In the genomic region with DNA sequence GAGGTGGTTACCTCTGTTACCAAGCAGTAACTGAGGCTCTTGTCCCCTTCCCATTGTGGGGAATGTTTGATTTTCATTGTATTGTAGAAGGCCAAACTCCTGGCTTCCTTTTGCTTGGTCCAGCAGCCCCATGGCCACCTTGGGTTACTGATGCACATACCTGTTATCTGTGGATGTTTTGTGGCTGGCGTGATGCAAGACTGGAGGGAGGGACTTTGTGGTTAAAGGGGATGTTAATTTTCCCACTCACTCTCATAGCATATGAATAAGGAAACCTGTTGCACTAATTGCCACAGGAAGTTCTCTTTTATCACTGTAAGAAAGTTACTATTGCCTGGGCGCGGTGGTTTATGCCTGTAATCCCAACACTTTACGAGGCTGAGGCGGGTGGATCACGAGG, we compare ENCODE assay signal across 28 cellular contexts.
"Had no signal": no experiment of that assay in that cellular context is flagged by ENCODE, and none has a peak within 500 bp of the region (broad histone marks: within the 10 kb centered on the region; RNA-seq: fewer than 3 reads in every experiment).

No MANE protein-coding gene starts in this region.

- H3K4me3 Mint-ChIP-seq: immature natural killer cell; natural killer cell treated with Interleukin-12 subunit alpha and Interleukin-12 subunit beta and Interleukin-15 and Interleukin-18, amount 100 ng/mL, for 72 hours; neural progenitor cell; stimulated activated naive CD8-positive, alpha-beta T cell treated with anti-CD3 and anti-CD28 coated beads, Interleukin-15, amount 100 ng/mL, for 72 hours had no signal

- H3K36me3 Mint-ChIP-seq: immature natural killer cell; natural killer cell treated with Interleukin-12 subunit alpha and Interleukin-12 subunit beta and Interleukin-15 and Interleukin-18, amount 100 ng/mL, for 72 hours; neural progenitor cell had no signal

- H3K9ac ChIP-seq: neural progenitor cell had no signal

- DNase-seq: dermis blood vessel endothelial cell; effector memory CD4-positive, alpha-beta T cell; foreskin melanocyte; glutamatergic neuron; heart right ventricle; hypothalamus; immature natural killer cell; islet precursor cell; left ventricle myocardium superior; lower lobe of right lung; stimulated activated CD4-positive, alpha-beta T cell treated with anti-CD3 and anti-CD28 coated beads, Interleukin-12 subunit alpha, Interleukin-12 subunit beta, amount 100 ng/mL, for 4 hours; stimulated activated CD4-positive, alpha-beta T cell treated with anti-CD3 and anti-CD28 coated beads, Interleukin-1b, Interleukin-23, amount 100 ng/mL, for 48 hours; stimulated activated CD4-positive, alpha-beta T cell treated with anti-CD3 and anti-CD28 coated beads, Interleukin-4, amount 100 ng/mL, for 1 hour; stimulated activated CD8-positive, alpha-beta memory T cell treated with anti-CD3 and anti-CD28 coated beads, Interleukin-4, amount 100 ng/mL, for 48 hours; stimulated activated naive CD4-positive, alpha-beta T cell; stimulated activated naive CD8-positive, alpha-beta T cell treated with anti-CD3 and anti-CD28 coated beads, Interleukin-15, amount 100 ng/mL, for 72 hours; thyroid gland; trophoblast cell had no signal

- H3K4me1 Mint-ChIP-seq: immature natural killer cell; neural progenitor cell; stimulated activated naive CD8-positive, alpha-beta T cell treated with anti-CD3 and anti-CD28 coated beads, Interleukin-15, amount 100 ng/mL, for 72 hours had no signal

- H3K4me3 ChIP-seq: coronary artery, esophagus muscularis mucosa, heart right ventricle, lower lobe of right lung, neural progenitor cell, prostate gland, right atrium auricular region, smooth muscle cell, suprapubic skin, thyroid gland, vagina had no signal

- ATAC-seq: heart right ventricle; left ventricle myocardium superior; lower lobe of right lung; natural killer cell treated with Interleukin-12 subunit alpha and Interleukin-12 subunit beta and Interleukin-15 and Interleukin-18, amount 100 ng/mL, for 72 hours; sciatic nerve; stimulated activated naive CD8-positive, alpha-beta T cell treated with anti-CD3 and anti-CD28 coated beads, Interleukin-15, amount 100 ng/mL, for 72 hours had no signal

- H3K4me2 ChIP-seq: neural progenitor cell, smooth muscle cell had no signal

- H3K9me3 ChIP-seq: esophagus muscularis mucosa, heart right ventricle, lower lobe of right lung, prostate gland, right atrium auricular region, suprapubic skin, thyroid gland, vagina had no signal

- H3K4me1 ChIP-seq: esophagus muscularis mucosa, heart right ventricle, lower lobe of right lung, prostate gland, right atrium auricular region, suprapubic skin, thyroid gland, vagina had no signal

- H2AFZ ChIP-seq: neural progenitor cell had no signal

- H3K9me3 Mint-ChIP-seq: natural killer cell treated with Interleukin-12 subunit alpha and Interleukin-12 subunit beta and Interleukin-15 and Interleukin-18, amount 100 ng/mL, for 72 hours; neural progenitor cell had no signal

- H3K27ac Mint-ChIP-seq: immature natural killer cell; natural killer cell treated with Interleukin-12 subunit alpha and Interleukin-12 subunit beta and Interleukin-15 and Interleukin-18, amount 100 ng/mL, for 72 hours; neural progenitor cell; stimulated activated naive CD8-positive, alpha-beta T cell treated with anti-CD3 and anti-CD28 coated beads, Interleukin-15, amount 100 ng/mL, for 72 hours had no signal

- H3K36me3 ChIP-seq: esophagus muscularis mucosa, heart right ventricle, lower lobe of right lung, neural progenitor cell, prostate gland, right atrium auricular region, suprapubic skin, thyroid gland, vagina had no signal

- H3K27ac ChIP-seq: coronary artery, esophagus muscularis mucosa, heart right ventricle, lower lobe of right lung, neural progenitor cell, prostate gland, right atrium auricular region, suprapubic skin, thyroid gland, vagina had no signal

- H3K27me3 ChIP-seq: esophagus muscularis mucosa, neural progenitor cell, right atrium auricular region, suprapubic skin, thyroid gland, vagina had no signal
